In the genomic region with DNA sequence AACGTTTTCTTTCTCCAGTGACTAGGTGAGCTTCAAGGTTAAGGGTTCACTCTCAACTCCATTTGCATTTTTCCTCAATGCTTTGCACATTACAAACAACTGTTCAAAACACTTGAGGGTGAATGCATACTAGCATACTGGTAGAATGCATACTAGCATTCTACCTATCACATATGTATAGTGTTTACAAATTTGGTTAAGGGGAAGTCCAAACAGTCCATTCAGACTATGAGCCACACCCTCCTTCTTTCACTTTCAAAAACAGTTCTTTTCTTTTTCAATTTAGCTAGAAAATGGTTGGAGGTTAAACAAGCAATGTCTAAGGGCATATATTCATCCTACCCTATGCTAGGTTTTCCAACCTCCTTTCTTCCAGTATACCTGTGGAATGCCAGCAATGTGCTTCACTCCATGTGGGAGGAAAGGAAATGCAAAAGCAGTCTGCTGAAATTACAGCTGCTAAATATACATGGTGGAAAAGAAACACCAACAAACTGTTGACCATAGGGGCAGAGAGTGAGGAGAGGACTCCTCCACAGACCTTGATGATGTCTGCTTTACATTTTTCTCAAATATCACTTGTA, we compare ENCODE assay signal across 10 cellular contexts.
A peak's percentile ranks its signal among the peaks of the same experiment; 100 is the strongest.
DNase-seq lines count a peak whose midpoint lies in the region; ATAC-seq and TF ChIP-seq lines count a peak whose summit lies in the region.
"Had no signal": no experiment of that assay in that cellular context is flagged by ENCODE, and none has a peak within 500 bp of the region (broad histone marks: within the 10 kb centered on the region; RNA-seq: fewer than 3 reads in every experiment).

No MANE protein-coding gene starts in this region.

- TF ChIP-seq POLR2A in heart left ventricle (IDR thresholded peaks at IDR 0.05): no peak

- H3K9ac ChIP-seq in HUES64 (ENCODE audit: low read depth, low read length): no peak overlapping the region

- peaks cover 11% of the 10 kb centered on the region for H3K9me3 ChIP-seq in HUES64 (ENCODE audit: insufficient read depth, low read depth, low read length)
- peaks cover 0 to 11% (median 8%) of the 10 kb centered on the region in 12 donors for H3K9me3 ChIP-seq in heart left ventricle
- peaks cover 0 to 9% of the 10 kb centered on the region in 2 donors for H3K9me3 ChIP-seq in left lung

- H3K4me3 ChIP-seq in HUES64 (ENCODE audit: low read length) (no peak overlapping the region), heart left ventricle (no peak overlapping the region), left lung (no peak overlapping the region)
- H3K4me3 ChIP-seq: SJSA1 had no signal

- peak overlapping the region; percentile 35 for H3K27ac Mint-ChIP-seq in activated T-cell treated with anti-CD3 and anti-CD28 coated beads, Interleukin-2, amount 50 U/mL, for 24 hours
- H3K27ac Mint-ChIP-seq in stimulated activated memory B cell treated with anti-CD40 and anti-IgM and Interleukin-4, amounts not matched to agents 10 μg/mL and 1 μg/mL and 100 μg/mL, for 72 hours: peak overlapping the region; percentile 45

- H3K4me1 ChIP-seq in HUES64 (ENCODE audit: insufficient read depth, low read length) (peaks cover 18% of the 10 kb centered on the region), heart left ventricle (peaks cover 0 to 13% (median 4%) of the 10 kb centered on the region in 12 donors), left lung (no peaks in the 10 kb centered on the region)

- TF ChIP-seq CTCF in heart left ventricle (IDR thresholded peaks at IDR 0.05): no peak
- no peak for TF ChIP-seq CTCF in left lung (IDR thresholded peaks at IDR 0.05)

- WGBS in HUES64: 41% methylated on average over 1 of the region's 1 CpG
- WGBS in heart left ventricle, 4 donors: 69 to 82% (median 79%) methylated on average over 1 of the region's 1 CpG

- H3K36me3 ChIP-seq in HUES64 (ENCODE audit: insufficient read depth, low read length) (0 out of 2 replicates have a peak, but pooled peaks cover 2% of the 10 kb centered on the region), heart left ventricle (peaks cover 0 to 96% (median 71%) of the 10 kb centered on the region in 9 donors), left lung (peaks cover 0 to 86% of the 10 kb centered on the region in 2 donors)

- H3K4me3 Mint-ChIP-seq in activated T-cell treated with anti-CD3 and anti-CD28 coated beads, Interleukin-2, amount 50 U/mL, for 24 hours: no peak overlapping the region
- H3K4me3 Mint-ChIP-seq in stimulated activated memory B cell treated with anti-CD40 and anti-IgM and Interleukin-4, amounts not matched to agents 10 μg/mL and 1 μg/mL and 100 μg/mL, for 72 hours: no peak overlapping the region

- ATAC-seq in HG02642 (IDR thresholded peaks at IDR 0.05; ENCODE audit: poor library complexity, unreplicated experiment) (peak; percentile 82), heart left ventricle (no peak), left lung (no peak)
- ATAC-seq in stimulated activated memory B cell treated with anti-CD40 and anti-IgM and Interleukin-4, amounts not matched to agents 10 μg/mL and 1 μg/mL and 100 μg/mL, for 72 hours: peak; percentile 64

- peak overlapping the region; percentile 68; the same call in 1 of the 2 replicates for H3K27ac ChIP-seq in HUES64 (ENCODE audit: low read depth, low read length)
- H3K27ac ChIP-seq in heart left ventricle: no peak overlapping the region
- no peak overlapping the region for H3K27ac ChIP-seq in left lung
- H3K27ac ChIP-seq: SJSA1 had no signal

- H3K36me3 Mint-ChIP-seq in activated T-cell treated with anti-CD3 and anti-CD28 coated beads, Interleukin-2, amount 50 U/mL, for 24 hours (ENCODE audit: low read depth): peaks cover 96% of the 10 kb centered on the region
- H3K36me3 Mint-ChIP-seq in stimulated activated memory B cell treated with anti-CD40 and anti-IgM and Interleukin-4, amounts not matched to agents 10 μg/mL and 1 μg/mL and 100 μg/mL, for 72 hours: peaks cover 72% of the 10 kb centered on the region

- intact Hi-C loops in heart left ventricle (cut with DNase I) (loop anchor here in 2 of 10 donors (5.0 to 10.0 kb wide), 2 partner anchors 48 to 160 kb away; no protein-coding TSS in a partner anchor), left lung (cut with DNase I) (no loop called here)

- peaks cover 12% of the 10 kb centered on the region for H3K9me3 Mint-ChIP-seq in activated T-cell treated with anti-CD3 and anti-CD28 coated beads, Interleukin-2, amount 50 U/mL, for 24 hours
- H3K9me3 Mint-ChIP-seq in stimulated activated memory B cell treated with anti-CD40 and anti-IgM and Interleukin-4, amounts not matched to agents 10 μg/mL and 1 μg/mL and 100 μg/mL, for 72 hours: peaks cover 11% of the 10 kb centered on the region

- no peak for DNase-seq in activated T-cell treated with anti-CD3 and anti-CD28 coated beads, Interleukin-2, amount 50 U/mL, for 24 hours
- no peak for DNase-seq in activated T-cell treated with anti-CD3 and anti-CD28 coated beads, Interleukin-2, amount 50 U/mL, for 48 hours
- DNase-seq in heart left ventricle: no peak
- DNase-seq in NCI-H1930 (lab: John Stamatoyannopoulos, UW): no peak
- no peak for DNase-seq in left lung
- DNase-seq: NCI-H1048 had no signal

- peaks cover 31% of the 10 kb centered on the region for H3K4me1 Mint-ChIP-seq in activated T-cell treated with anti-CD3 and anti-CD28 coated beads, Interleukin-2, amount 50 U/mL, for 24 hours (ENCODE audit: low read depth)
- H3K4me1 Mint-ChIP-seq in stimulated activated memory B cell treated with anti-CD40 and anti-IgM and Interleukin-4, amounts not matched to agents 10 μg/mL and 1 μg/mL and 100 μg/mL, for 72 hours: peaks cover 12% of the 10 kb centered on the region

- H3K27me3 Mint-ChIP-seq in activated T-cell treated with anti-CD3 and anti-CD28 coated beads, Interleukin-2, amount 50 U/mL, for 24 hours: no peaks in the 10 kb centered on the region
- no peaks in the 10 kb centered on the region for H3K27me3 Mint-ChIP-seq in stimulated activated memory B cell treated with anti-CD40 and anti-IgM and Interleukin-4, amounts not matched to agents 10 μg/mL and 1 μg/mL and 100 μg/mL, for 72 hours

- no peaks in the 10 kb centered on the region for H3K27me3 ChIP-seq in HUES64 (ENCODE audit: insufficient read depth, low read length)
- no peaks in the 10 kb centered on the region for H3K27me3 ChIP-seq in heart left ventricle
- H3K27me3 ChIP-seq in left lung: no peaks in the 10 kb centered on the region
- H3K27me3 ChIP-seq: SJSA1 had no signal

Comparison
In these comparisons a context has a peak if more than half of its experiments do, and no peak if none do; other contexts are left out.
1. ATAC-seq: peak in HG02642 (single experiment) and stimulated activated memory B cell treated with anti-CD40 and anti-IgM and Interleukin-4, amounts not matched to agents 10 μg/mL and 1 μg/mL and 100 μg/mL, for 72 hours (single experiment); none in heart left ventricle (0 of 4) and left lung (single experiment).